Comparison of ENCODE assay signal across 33 cellular contexts in genomic region chr19:49069026-49069425, GRCh38. TPM values are rescaled to one million over a fixed set of nuclear protein-coding genes. Genes with fewer than 3 reads are reported as not detected.
"Had no signal": no experiment of that assay in that cellular context is flagged by ENCODE, and none has a peak within 500 bp of the region (broad histone marks: within the 10 kb centered on the region; RNA-seq: fewer than 3 reads in every experiment).

No MANE protein-coding gene starts in this region.

- ATAC-seq: activated CD4-positive, alpha-beta T cell treated with anti-CD3 and anti-CD28 coated beads for 36 hours; activated T-helper 17 cell treated with anti-CD3 and anti-CD28 coated beads, Interleukin-2, amount 50 U/mL, for 72 hours; Panc1; Right ventricle myocardium inferior; T-cell had no signal

- H3K36me3 ChIP-seq: breast epithelium, WERI-Rb-1 had no signal

- H3K9me3 Mint-ChIP-seq: activated CD4-positive, alpha-beta memory T cell treated with anti-CD3 and anti-CD28 coated beads, Interleukin-2, amount 10 ng/mL, durations not matched to agents 7 days and 5 days; activated naive CD4-positive, alpha-beta T cell treated with anti-CD3 and anti-CD28 coated beads for 36 hours; activated T-helper 17 cell treated with anti-CD3 and anti-CD28 coated beads, Interleukin-2, amount 50 U/mL, for 72 hours; central memory CD8-positive, alpha-beta T cell had no signal

- H3K4me3 Mint-ChIP-seq: activated CD4-positive, alpha-beta memory T cell treated with anti-CD3 and anti-CD28 coated beads, Interleukin-2, amount 10 ng/mL, durations not matched to agents 7 days and 5 days; activated CD4-positive, alpha-beta T cell treated with anti-CD3 and anti-CD28 coated beads for 36 hours; activated naive CD4-positive, alpha-beta T cell treated with anti-CD3 and anti-CD28 coated beads for 36 hours; activated naive CD8-positive, alpha-beta T cell; activated T-helper 17 cell treated with anti-CD3 and anti-CD28 coated beads, Interleukin-2, amount 50 U/mL, for 72 hours; central memory CD8-positive, alpha-beta T cell; T-cell had no signal

- DNase-seq: activated CD4-positive, alpha-beta memory T cell treated with anti-CD3 and anti-CD28 coated beads, Interleukin-2, amount 10 ng/mL, durations not matched to agents 7 days and 5 days; activated CD4-positive, alpha-beta T cell treated with anti-CD3 and anti-CD28 coated beads for 36 hours; activated CD4-positive, alpha-beta T cell treated with anti-CD3 and anti-CD28 coated beads, Interleukin-2, amount 50 U/mL, for 1 hour; activated gamma-delta T cell; activated naive CD4-positive, alpha-beta T cell treated with anti-CD3 and anti-CD28 coated beads for 36 hours; activated T-cell treated with anti-CD3 and anti-CD28 coated beads for 4 hours; activated T-cell treated with anti-CD3 and anti-CD28 coated beads, Interleukin-2, amount 50 U/mL, for 48 hours; amygdala; KG1; MV-4-11; NCI-H1092 treated with DMSO at 0.1 percent for 48 hours; NCI-H1436; NCI-H1694 treated with DMSO at 0.1 percent for 48 hours; NCI-H2029 treated with DMSO at 0.1 percent for 48 hours; NCI-H345; NCI-H510A treated with DMSO at 0.1 percent for 48 hours; NCI-H69; NK-92 treated with Interleukin-12 subunit alpha and Interleukin-12 subunit beta, amount 100 ng/mL, for 24 hours; OCI-M1; RPMI8226; T-cell; WERI-Rb-1 had no signal

- H3K4me3 ChIP-seq: breast epithelium, SK-N-MC had no signal

- H3K36me3 Mint-ChIP-seq: T-cell had no signal

- H3K27ac Mint-ChIP-seq: activated CD4-positive, alpha-beta memory T cell treated with anti-CD3 and anti-CD28 coated beads, Interleukin-2, amount 10 ng/mL, durations not matched to agents 7 days and 5 days; activated CD4-positive, alpha-beta T cell treated with anti-CD3 and anti-CD28 coated beads for 36 hours; activated naive CD4-positive, alpha-beta T cell treated with anti-CD3 and anti-CD28 coated beads for 36 hours; activated naive CD8-positive, alpha-beta T cell; activated T-helper 17 cell treated with anti-CD3 and anti-CD28 coated beads, Interleukin-2, amount 50 U/mL, for 72 hours had no signal

RNA-seq across cellular contexts. Expression of gene KCNA7, which starts 3.5 kb away (rescaled TPM):
- total RNA-seq: activated CD4-positive, alpha-beta memory T cell treated with anti-CD3 and anti-CD28 coated beads, Interleukin-2, amount 10 ng/mL, durations not matched to agents 7 days and 5 days; activated CD4-positive, alpha-beta T cell treated with anti-CD3 and anti-CD28 coated beads for 36 hours; activated CD8-positive, alpha-beta memory T cell treated with anti-CD3 and anti-CD28 coated beads for 36 hours; activated naive CD4-positive, alpha-beta T cell treated with anti-CD3 and anti-CD28 coated beads for 36 hours; activated T-helper 17 cell treated with anti-CD3 and anti-CD28 coated beads, Interleukin-2, amount 50 U/mL, for 72 hours; breast epithelium; MCF 10A; T-cell; T-helper 2 cell treated with Interferon-gamma antibody and Interleukin-4, amounts not matched to agents 100 ng/mL and 5 ng/mL, for 36 hours had no signal

RNA-seq across cellular contexts. Expression of gene NTF4, which starts 4.4 kb away (rescaled TPM):
- total RNA-seq: activated CD4-positive, alpha-beta memory T cell treated with anti-CD3 and anti-CD28 coated beads, Interleukin-2, amount 10 ng/mL, durations not matched to agents 7 days and 5 days; activated CD4-positive, alpha-beta T cell treated with anti-CD3 and anti-CD28 coated beads for 36 hours; activated CD8-positive, alpha-beta memory T cell treated with anti-CD3 and anti-CD28 coated beads for 36 hours; activated naive CD4-positive, alpha-beta T cell treated with anti-CD3 and anti-CD28 coated beads for 36 hours; activated T-helper 17 cell treated with anti-CD3 and anti-CD28 coated beads, Interleukin-2, amount 50 U/mL, for 72 hours; LHCN-M2; Right ventricle myocardium inferior; T-cell; T-helper 2 cell treated with Interferon-gamma antibody and Interleukin-4, amounts not matched to agents 100 ng/mL and 5 ng/mL, for 36 hours had no signal

RNA-seq across cellular contexts. Expression of gene CGB7, which starts 11.5 kb away (rescaled TPM):
- total RNA-seq: activated CD4-positive, alpha-beta memory T cell treated with anti-CD3 and anti-CD28 coated beads, Interleukin-2, amount 10 ng/mL, durations not matched to agents 7 days and 5 days; activated CD8-positive, alpha-beta memory T cell treated with anti-CD3 and anti-CD28 coated beads for 36 hours; activated naive CD4-positive, alpha-beta T cell treated with anti-CD3 and anti-CD28 coated beads for 36 hours; Right ventricle myocardium inferior; T-cell; T-helper 2 cell treated with Interferon-gamma antibody and Interleukin-4, amounts not matched to agents 100 ng/mL and 5 ng/mL, for 36 hours had no signal

RNA-seq across cellular contexts. Expression of gene CGB8, which starts 20.1 kb away (rescaled TPM):
- total RNA-seq: activated CD4-positive, alpha-beta memory T cell treated with anti-CD3 and anti-CD28 coated beads, Interleukin-2, amount 10 ng/mL, durations not matched to agents 7 days and 5 days; activated CD4-positive, alpha-beta T cell treated with anti-CD3 and anti-CD28 coated beads for 36 hours; activated CD8-positive, alpha-beta memory T cell treated with anti-CD3 and anti-CD28 coated beads for 36 hours; activated naive CD4-positive, alpha-beta T cell treated with anti-CD3 and anti-CD28 coated beads for 36 hours; activated T-helper 17 cell treated with anti-CD3 and anti-CD28 coated beads, Interleukin-2, amount 50 U/mL, for 72 hours; breast epithelium; LHCN-M2; Right ventricle myocardium inferior; T-cell; T-helper 2 cell treated with Interferon-gamma antibody and Interleukin-4, amounts not matched to agents 100 ng/mL and 5 ng/mL, for 36 hours had no signal
